In genomic region chr1:56255516-56256181, GRCh38 we compare ENCODE assay signal across 1 cellular context.
TF ChIP-seq lines count a peak whose summit lies in the region.

No MANE protein-coding gene starts in this region.

TF ChIP-seq in GM23338, 12 proteins besides CTCF, POLR2A, EP300 and RAD21 (continued from another document):
- TF ChIP-seq ZNF462 (CRISPR knock-in tag; IDR thresholded peaks at IDR 0.05) = no peak
TF ChIP-seq in GM23338: peak in this region for 0.
